Comparison of ENCODE assay signal across 7 cellular contexts in the genomic region with DNA sequence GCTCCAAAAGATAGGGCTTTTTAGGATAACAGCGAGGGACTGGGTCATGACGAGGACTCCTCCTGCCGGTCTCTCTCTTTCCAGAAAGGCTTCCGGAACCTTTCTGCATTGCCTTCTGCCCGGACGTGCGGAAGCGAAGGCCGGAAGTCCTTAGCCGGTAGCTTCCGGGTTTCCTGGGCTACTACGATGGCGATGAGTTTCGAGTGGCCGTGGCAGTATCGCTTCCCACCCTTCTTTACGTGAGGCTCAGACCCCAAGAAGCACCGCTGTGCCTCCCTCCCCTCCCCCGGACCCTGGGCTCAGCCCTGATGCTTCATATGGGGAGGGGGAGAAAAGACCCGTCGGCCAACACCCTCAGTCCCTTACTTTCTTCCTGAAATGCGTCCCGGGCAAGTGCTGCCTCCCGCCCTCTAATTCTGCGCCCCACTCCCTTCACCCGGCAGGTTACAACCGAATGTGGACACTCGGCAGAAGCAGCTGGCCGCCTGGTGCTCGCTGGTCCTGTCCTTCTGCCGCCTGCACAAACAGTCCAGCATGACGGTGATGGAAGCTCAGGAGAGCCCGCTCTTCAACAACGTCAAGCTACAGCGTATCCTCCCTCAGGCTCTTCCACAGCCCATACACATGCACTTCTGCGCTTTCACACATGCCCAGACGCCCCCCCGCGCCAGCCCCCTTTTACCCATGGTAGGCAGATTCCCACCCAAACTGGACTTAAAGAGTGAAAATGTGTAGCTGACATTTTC. TPM values are rescaled to one million over a fixed set of nuclear protein-coding genes. Genes with fewer than 3 reads are reported as not detected.
DNase-seq lines count a peak whose midpoint lies in the region; ATAC-seq, FAIRE-seq and TF ChIP-seq lines count a peak whose summit lies in the region.

TSS of gene VPS25 (plus strand) at position 160 of the 746 bp plus-strand sequence. CDS start at position 187, 27 bp downstream.

- DNase-seq in HS-5 (ENCODE audit: low read depth) (peak; percentile 56), NOMO-1 treated with DMSO at 0.1 percent for 48 hours (lab: John Stamatoyannopoulos, UW; ENCODE audit: unreplicated experiment) (peak; percentile 73), H1 (ENCODE audit: low read depth in 1 of 2, low spot score in 2 of 2) (peak in 1 of 2 experiments; percentile 83), mesenchymal stem cell (peak; percentile 89)
- DNase-seq in stimulated activated CD8-positive, alpha-beta memory T cell treated with anti-CD3 and anti-CD28 coated beads, Interleukin-12 subunit alpha, Interleukin-12 subunit beta, amount 100 ng/mL, for 24 hours (ENCODE audit: extremely low read depth) = peak; percentile 39

- H2BK20ac ChIP-seq in H1 (ENCODE audit: low read length) = no peak within 1 kb of the TSS

- H4K8ac ChIP-seq in H1 (ENCODE audit: extremely low read depth, insufficient read depth, low read length) = peak within 1 kb of the TSS; percentile 99; the same call in 1 of the 2 replicates
- peak within 1 kb of the TSS; percentile 100 for H4K8ac ChIP-seq in mesenchymal stem cell (ENCODE audit: low read length)

- H3K4ac ChIP-seq in H1 (replicated peaks; ENCODE audit: insufficient read length, low read depth, low read length) (no peak within 1 kb of the TSS), mesenchymal stem cell (ENCODE audit: low read depth in 1 of 2, low read length in 2 of 2) (peak within 1 kb of the TSS; percentile 69 to 96)

- CTCF ChIA-PET in activated CD8-positive, alpha-beta memory T cell treated with anti-CD3 and anti-CD28 coated beads for 36 hours (lab: Charles Lee) = interaction anchor here (0.6 to 3.8 kb wide), 6 partner anchors 10 to 195 kb away, joined by 3 to 26 read pairs (median 6); partner anchors contain the start of genes BECN1, CNTD1, COA3 and RAMP2
- CTCF ChIA-PET in H1 (lab: Charles Lee; ENCODE audit: partially characterized antibody) = interaction anchor here (0.5 to 3.5 kb wide), 9 partner anchors 11 to 216 kb away, joined by 3 to 30 read pairs (median 3); partner anchors contain the start of genes BECN1 and RAMP2

- peak within 1 kb of the TSS; percentile 69 to 92 (median 81) for H3K9ac ChIP-seq in H1 (replicated peaks in 1 of 4; ENCODE audit: extremely low read depth in 1 of 4, low read depth in 3 of 4, low read length in 3 of 4)
- peak within 1 kb of the TSS; percentile 95 for H3K9ac ChIP-seq in mesenchymal stem cell (ENCODE audit: low read length)

- ATAC-seq in GM18520 (IDR thresholded peaks at IDR 0.05; ENCODE audit: unreplicated experiment) = peak; percentile 41

- peak within 1 kb of the TSS; percentile 74 for H4K5ac ChIP-seq in H1 (ENCODE audit: insufficient read length, low read depth, low read length)

- no peaks in the 10 kb centered on the region for H3K4me1 ChIP-seq in H1 (replicated peaks in 1 of 4; ENCODE audit: control insufficient read depth in 3 of 4, insufficient read depth in 4 of 4, low read length in 3 of 4)
- peaks cover 10% of the 10 kb centered on the region for H3K4me1 ChIP-seq in mesenchymal stem cell (ENCODE audit: control insufficient read depth, insufficient read depth, low read depth, low read length)

- H3K14ac ChIP-seq in H1 (ENCODE audit: insufficient read length) (no peak within 1 kb of the TSS), mesenchymal stem cell (ENCODE audit: low read length in 2 of 2) (peak within 1 kb of the TSS in 1 of 2 experiments; percentile 68)

- H3K27ac ChIP-seq in H1 (ENCODE audit: low read depth, low read length) (peak within 1 kb of the TSS; percentile 79; the same call in 1 of the 2 replicates), mesenchymal stem cell (ENCODE audit: low read length, poor library complexity, severe bottlenecking) (peak within 1 kb of the TSS; percentile 97)

- H2BK5ac ChIP-seq in H1 (ENCODE audit: low read depth, low read length) (peak within 1 kb of the TSS; percentile 41; the same call in 1 of the 2 replicates), mesenchymal stem cell (ENCODE audit: low read depth, low read length, poor library complexity, severe bottlenecking) (peak within 1 kb of the TSS; percentile 95)

- H2BK120ac ChIP-seq in H1 (replicated peaks; ENCODE audit: low read depth, low read length) (no peak within 1 kb of the TSS), mesenchymal stem cell (ENCODE audit: low read depth, low read length) (no peak within 1 kb of the TSS)

- H2AFZ ChIP-seq in H1 (ENCODE audit: low read length) (peak within 1 kb of the TSS; percentile 84), mesenchymal stem cell (ENCODE audit: low read depth, low read length) (peak within 1 kb of the TSS; percentile 43)

- TF ChIP-seq RAD21 in H1 (IDR thresholded peaks at IDR 0.05 in 1 of 2, conservative IDR thresholded peaks at IDR 0.05 in 1 of 2; ENCODE audit: low read depth in 2 of 2, low read length in 2 of 2) = peak in 1 of 2 experiments; percentile 21; a peak in 1 of 4 replicates

- H4K91ac ChIP-seq in H1 (replicated peaks; ENCODE audit: insufficient read length, low read length) = peak within 1 kb of the TSS; percentile 20
- H4K91ac ChIP-seq in mesenchymal stem cell (ENCODE audit: low read length) = peak within 1 kb of the TSS; percentile 92

- H4K20me1 ChIP-seq in H1 (replicated peaks in 1 of 2; ENCODE audit: control insufficient read depth in 1 of 2, insufficient read depth in 2 of 2, low read length in 2 of 2) = no peaks in the 10 kb centered on the region

- H3K79me2 ChIP-seq in H1 (ENCODE audit: control insufficient read depth in 1 of 2, insufficient read depth in 2 of 2, low read length in 2 of 2) = no peaks in the 10 kb centered on the region

- H3K79me1 ChIP-seq in H1 (ENCODE audit: low read depth, low read length) = 0 out of 2 replicates have a peak, but pooled peaks cover 4% of the 10 kb centered on the region
- peaks cover 2% of the 10 kb centered on the region for H3K79me1 ChIP-seq in mesenchymal stem cell (replicated peaks; ENCODE audit: low read length, poor library complexity, severe bottlenecking)

- H3K36me3 ChIP-seq in H1 (ENCODE audit: control insufficient read depth in 2 of 4, insufficient read depth in 4 of 4, low read length in 3 of 4) = peaks cover 0 to 14% (median 7%) of the 10 kb centered on the region in 4 experiments; a peak in 5 of 8 replicates
- peaks cover 8 to 35% of the 10 kb centered on the region in 2 experiments for H3K36me3 ChIP-seq in mesenchymal stem cell (ENCODE audit: control insufficient read depth in 1 of 2, insufficient read depth in 2 of 2, low read depth in 1 of 2, low read length in 2 of 2)

- 2% methylated on average over 36 of the region's 39 CpGs; no CpG with 5 or more reads in 1 of the 2 experiments for WGBS in H1 (ENCODE audit: extremely low coverage in 1 of 2, insufficient coverage in 1 of 2, insufficient read length in 1 of 2, insufficient replicate concordance in 2 of 2, low coverage in 1 of 2, low lambda C conversion rate in 2 of 2, missing lambda C conversion rate in 1 of 2), 2 experiments
- WGBS in mesenchymal stem cell = under 1% methylated on average over 31 of the region's 39 CpGs

- H2AK5ac ChIP-seq in H1 (ENCODE audit: low read depth, low read length) = no peak within 1 kb of the TSS
- H2AK5ac ChIP-seq in mesenchymal stem cell (ENCODE audit: low read length, severe bottlenecking) = peak within 1 kb of the TSS; percentile 62

- FAIRE-seq in H1 (lab: Jason Lieb, UNC) = no peak

- H3K9me3 ChIP-seq in H1 (ENCODE audit: insufficient read depth in 2 of 2, low read depth in 1 of 2, low read length in 1 of 2) = no peaks in the 10 kb centered on the region
- H3K9me3 ChIP-seq in mesenchymal stem cell (ENCODE audit: control insufficient read depth, low read length) = no peaks in the 10 kb centered on the region

- H3K4me2 ChIP-seq in H1 (ENCODE audit: insufficient read depth in 1 of 2, low read depth in 2 of 2, low read length in 2 of 2) = peak within 1 kb of the TSS; percentile 68 to 94
- peak within 1 kb of the TSS; percentile 93 for H3K4me2 ChIP-seq in mesenchymal stem cell (ENCODE audit: low read length, poor library complexity, severe bottlenecking)

- TF ChIP-seq CTCF in H1 (IDR thresholded peaks at IDR 0.05; ENCODE audit: control extremely low read depth in 1 of 3, insufficient read depth in 1 of 3, low read depth in 1 of 3, low read length in 3 of 3) = peak in 2 of 3 experiments; percentile 10 to 14; a peak in 1 of 4 replicates

- peak; percentile 72 to 97 for TF ChIP-seq POLR2A in H1 (IDR thresholded peaks at IDR 0.05; ENCODE audit: control extremely low read depth in 1 of 2, low read depth in 2 of 2, low read length in 2 of 2)

- H3K27me3 ChIP-seq in H1 (replicated peaks in 1 of 4; ENCODE audit: control insufficient read depth in 3 of 4, extremely low read depth in 1 of 4, insufficient read depth in 3 of 4, low read length in 3 of 4) = no peaks in the 10 kb centered on the region
- H3K27me3 ChIP-seq in mesenchymal stem cell (ENCODE audit: control insufficient read depth in 1 of 2, insufficient read depth in 1 of 2, low read length in 2 of 2) = no peaks in the 10 kb centered on the region

- TF ChIP-seq EP300 in H1 (IDR thresholded peaks at IDR 0.05; ENCODE audit: borderline replicate concordance in 1 of 2, low read depth in 2 of 2, low read length in 2 of 2) = peak in 1 of 2 experiments; percentile 69; a peak in 1 of 3 replicates

- H3K18ac ChIP-seq in H1 (ENCODE audit: extremely low read depth, low read length) (no peak within 1 kb of the TSS), mesenchymal stem cell (ENCODE audit: low read depth in 1 of 2, low read length in 2 of 2) (peak within 1 kb of the TSS; percentile 66 to 85)

- peak within 1 kb of the TSS; percentile 80 to 94 (median 84) for H3K4me3 ChIP-seq in H1 (ENCODE audit: extremely low read depth in 1 of 4, insufficient read depth in 2 of 4, low read depth in 3 of 4, low read length in 4 of 4)
- H3K4me3 ChIP-seq in mesenchymal stem cell (ENCODE audit: insufficient read depth in 1 of 2, low read depth in 1 of 2, low read length in 2 of 2) = peak within 1 kb of the TSS; percentile 68 to 97

- H2BK15ac ChIP-seq in H1 (ENCODE audit: low read length) = no peak within 1 kb of the TSS
- peak within 1 kb of the TSS; percentile 63 for H2BK15ac ChIP-seq in mesenchymal stem cell (ENCODE audit: low read depth, poor library complexity, severe bottlenecking)

- H2BK12ac ChIP-seq in H1 (ENCODE audit: low read depth, low read length) = no peak within 1 kb of the TSS
- H2BK12ac ChIP-seq in mesenchymal stem cell (ENCODE audit: low read length in 2 of 2) = no peak within 1 kb of the TSS

- POLR2A ChIA-PET in activated CD8-positive, alpha-beta memory T cell treated with anti-CD3 and anti-CD28 coated beads for 36 hours (lab: Charles Lee) = interaction anchor here (0.6 to 1.3 kb wide), 5 partner anchors 7 to 164 kb away, joined by 3 to 4 read pairs (median 4); partner anchors contain the start of genes EZH1, RETREG3, TUBG1 and WNK4
- POLR2A ChIA-PET in H1 (lab: Charles Lee; ENCODE audit: partially characterized antibody) = interaction anchor here (0.7 to 2.4 kb wide), 16 partner anchors 9 to 220 kb away, joined by 3 to 15 read pairs (median 3); partner anchors contain the start of genes CNTD1, COA3 and HSD17B1

- peaks cover 5% of the 10 kb centered on the region; the same call in 1 of the 2 replicates for H3K23me2 ChIP-seq in H1 (ENCODE audit: low read depth, low read length)

- peak within 1 kb of the TSS; percentile 56 for H3K56ac ChIP-seq in H1 (replicated peaks; ENCODE audit: insufficient read length, low read depth, low read length)

- H3K23ac ChIP-seq in H1 (ENCODE audit: insufficient read length) (no peak within 1 kb of the TSS), mesenchymal stem cell (ENCODE audit: low read length in 2 of 2) (peak within 1 kb of the TSS in 1 of 2 experiments; percentile 40)

RNA-seq across cellular contexts. Expression of gene VPS25, which starts in this region (rescaled TPM):
- total RNA-seq in activated CD8-positive, alpha-beta memory T cell treated with anti-CD3 and anti-CD28 coated beads for 36 hours = 10 to 100 TPM; 95.2 to 96.5 TPM
- 83.9 and 88.2 TPM in 2 replicates for total RNA-seq in H1 (2021; fragmentation: NEBNext Ultra II Directional; extraction: Animal tissue kit (Norgen Biotek cat#: 25700))
- polyA plus RNA-seq in H1 (2011; rRNA removed) = 150 and 188 TPM in 2 replicates
- polyA plus RNA-seq in H1 (2011; cell fraction: cytosol; rRNA removed) = 162 TPM
- polyA plus RNA-seq in H1 (2011; cell fraction: nucleus; rRNA removed) = 115 TPM
- 82.0 to 129 TPM (median 116 TPM) in 4 replicates for polyA plus RNA-seq in H1 (2012, experiment 1 of 2)
- 170 TPM for polyA plus RNA-seq in H1 (2012, experiment 2 of 2)
- 73.5 TPM for polyA plus RNA-seq in H1 (2013, experiment 1 of 2)
- 76.5 TPM for polyA plus RNA-seq in H1 (2013, experiment 2 of 2)
- polyA minus RNA-seq in H1 (2011; rRNA and poly(A)+ RNA removed) = 91.1 and 95.6 TPM in 2 replicates
- 31.3 TPM for polyA minus RNA-seq in H1 (2011; cell fraction: cytosol; rRNA and poly(A)+ RNA removed)
- polyA minus RNA-seq in H1 (2011; cell fraction: nucleus; rRNA and poly(A)+ RNA removed) = 62.0 TPM
- polyA plus RNA-seq in mesenchymal stem cell (2013, experiment 1 of 2) = 55.6 TPM
- 55.8 TPM for polyA plus RNA-seq in mesenchymal stem cell (2013, experiment 2 of 2)
